8 cellular contexts compared by ENCODE assay signal in genomic region chr10:14554091-14554842, GRCh38.
DNase-seq lines count a peak whose midpoint lies in the region; ATAC-seq, FAIRE-seq and TF ChIP-seq lines count a peak whose summit lies in the region.

No MANE protein-coding gene starts in this region.

- H3K27ac Mint-ChIP-seq in activated CD8-positive, alpha-beta T cell treated with anti-CD3 and anti-CD28 coated beads, Interleukin-2, amount 10 ng/mL, durations not matched to agents 7 days and 5 days = peak overlapping the region; percentile 79

- H3K27ac ChIP-seq in C4-2B = peak overlapping the region; percentile 45
- H3K27ac ChIP-seq in HepG2 (ENCODE audit: extremely low read length, insufficient read depth, low read length) = no peak overlapping the region

- no peak overlapping the region for H3K9ac ChIP-seq in HepG2 (ENCODE audit: insufficient read depth, low read depth, low read length)

- TF ChIP-seq CTCF in C4-2B (conservative IDR thresholded peaks at IDR 0.05) (no peak), HepG2 (CRISPR knock-in tag; IDR thresholded peaks at IDR 0.05) (no peak)

- H3K4me3 ChIP-seq in HepG2 (replicated peaks in 1 of 3; ENCODE audit: insufficient read depth in 1 of 3, low read depth in 2 of 3, low read length in 3 of 3) = no peak overlapping the region

- CTCF ChIA-PET in activated CD8-positive, alpha-beta T cell treated with anti-CD3 and anti-CD28 coated beads, Interleukin-2, amount 10 ng/mL, durations not matched to agents 7 days and 5 days (lab: Charles Lee) = interaction anchor here (0.9 to 3.8 kb wide), 11 partner anchors 9 to 284 kb away, joined by 3 to 41 read pairs (median 4); partner anchors contain the start of genes CDNF, HSPA14 and MSANTD7
- CTCF ChIA-PET in HepG2 (lab: Yijun Ruan, JAX; ENCODE audit: low intra/inter-chr PET ratio, low total read pairs) = no interaction called here

- no peak overlapping the region for H2AFZ ChIP-seq in HepG2 (ENCODE audit: low read length)

- in situ Hi-C loops in HepG2 (cut with HindIII; ENCODE audit: extremely low pct_ligation_motif_present, low pct_unique_long_range_greater_than_20kb) = no loop called here

- TF ChIP-seq EP300 in HepG2 (IDR thresholded peaks at IDR 0.05; ENCODE audit: low read depth in 2 of 2, low read length in 2 of 2) = no peak
- TF ChIP-seq EP300 in HepG2 (CRISPR knock-in tag; IDR thresholded peaks at IDR 0.05; ENCODE audit: borderline replicate concordance) = no peak

- 82% methylated on average over 5 of the region's 5 CpGs for WGBS in HepG2 (ENCODE audit: low lambda C conversion rate)

- peaks cover 92% of the 10 kb centered on the region for H3K4me1 Mint-ChIP-seq in activated CD8-positive, alpha-beta T cell treated with anti-CD3 and anti-CD28 coated beads, Interleukin-2, amount 10 ng/mL, durations not matched to agents 7 days and 5 days (ENCODE audit: low read depth)

- DNase-seq in HuH-7 (ENCODE audit: low spot score) = peak; percentile 47
- no peak for DNase-seq in activated CD8-positive, alpha-beta T cell treated with anti-CD3 and anti-CD28 coated beads, Interleukin-2, amount 10 ng/mL, durations not matched to agents 7 days and 5 days
- DNase-seq in HepG2 (ENCODE audit: low spot score) = no peak
- no peak for DNase-seq in 8988T
- DNase-seq in SHP77 (lab: John Stamatoyannopoulos, UW) = no peak
- DNase-seq in AG08396 (ENCODE audit: low spot score) = no peak

- H3K4me2 ChIP-seq in HepG2 (ENCODE audit: low read depth, low read length) = no peak overlapping the region

- no peak for FAIRE-seq in HepG2 (lab: Jason Lieb, UNC)

- no peaks in the 10 kb centered on the region for H3K27me3 Mint-ChIP-seq in activated CD8-positive, alpha-beta T cell treated with anti-CD3 and anti-CD28 coated beads, Interleukin-2, amount 10 ng/mL, durations not matched to agents 7 days and 5 days (ENCODE audit: low read depth)

- intact Hi-C loops in HepG2 (cut with micrococcal nuclease; ENCODE audit: unreplicated experiment) = loop anchor here (5.0 kb wide), 1 partner anchor 53 kb away; no protein-coding TSS in a partner anchor

- peaks cover 88% of the 10 kb centered on the region for H3K4me1 ChIP-seq in HepG2 (ENCODE audit: insufficient read depth, low read length)

- no peak overlapping the region for H3K4me3 Mint-ChIP-seq in activated CD8-positive, alpha-beta T cell treated with anti-CD3 and anti-CD28 coated beads, Interleukin-2, amount 10 ng/mL, durations not matched to agents 7 days and 5 days

- H3K36me3 ChIP-seq in HepG2 (replicated peaks in 1 of 2; ENCODE audit: control insufficient read depth in 1 of 2, insufficient read depth in 2 of 2, low read length in 2 of 2) = no peaks in the 10 kb centered on the region; a peak in 1 of 5 replicates

- H3K36me3 Mint-ChIP-seq in activated CD8-positive, alpha-beta T cell treated with anti-CD3 and anti-CD28 coated beads, Interleukin-2, amount 10 ng/mL, durations not matched to agents 7 days and 5 days (ENCODE audit: low read depth) = peaks cover 73% of the 10 kb centered on the region

- H3K79me2 ChIP-seq in HepG2 (ENCODE audit: insufficient read depth, low read length) = peaks cover 41% of the 10 kb centered on the region

- H3K9me3 ChIP-seq in HepG2 (ENCODE audit: low read length) = no peaks in the 10 kb centered on the region

- ATAC-seq in activated CD8-positive, alpha-beta T cell treated with anti-CD3 and anti-CD28 coated beads, Interleukin-2, amount 10 ng/mL, durations not matched to agents 7 days and 5 days = peak; percentile 35
- ATAC-seq in HepG2 (no peak), HG03521 (IDR thresholded peaks at IDR 0.05; ENCODE audit: unreplicated experiment) (no peak)

- no TSS peak for BruUV-seq in HepG2 (replicated peaks; lab: Mats Ljungman, UMichigan)

- H4K20me1 ChIP-seq in HepG2 (ENCODE audit: insufficient read depth, low read length) = peaks cover 3% of the 10 kb centered on the region

- no peaks in the 10 kb centered on the region for H3K9me3 Mint-ChIP-seq in activated CD8-positive, alpha-beta T cell treated with anti-CD3 and anti-CD28 coated beads, Interleukin-2, amount 10 ng/mL, durations not matched to agents 7 days and 5 days (ENCODE audit: insufficient read depth)

- TF ChIP-seq POLR2A in HepG2 (IDR thresholded peaks at IDR 0.05; ENCODE audit: insufficient read depth in 1 of 2, low read depth in 2 of 2, low read length in 2 of 2) = no peak

- TF ChIP-seq RAD21 in HepG2 (CRISPR knock-in tag; IDR thresholded peaks at IDR 0.05) = no peak

- POLR2A ChIA-PET in activated CD8-positive, alpha-beta T cell treated with anti-CD3 and anti-CD28 coated beads, Interleukin-2, amount 10 ng/mL, durations not matched to agents 7 days and 5 days (lab: Charles Lee) = interaction anchor here (0.6 to 1.7 kb wide), 9 partner anchors 8 to 283 kb away, joined by 3 to 10 read pairs (median 3); partner anchors contain the start of genes CDNF, HSPA14 and MSANTD7
- POLR2A ChIA-PET in HepG2 (lab: Yijun Ruan, JAX) = interaction anchor here (1.6 kb wide), 1 partner anchor 24 kb away, joined by 5 read pairs; no protein-coding TSS in a partner anchor

- H3K27me3 ChIP-seq in HepG2 (ENCODE audit: control insufficient read depth in 1 of 2, insufficient read depth in 2 of 2, low read length in 2 of 2) = no peaks in the 10 kb centered on the region

TF ChIP-seq in HepG2, 621 proteins besides CTCF, POLR2A, EP300 and RAD21 (continues in another document):
- TF ChIP-seq SIX4 (CRISPR knock-in tag; IDR thresholded peaks at IDR 0.05) (peak; percentile 78), PATZ1 (CRISPR knock-in tag; IDR thresholded peaks at IDR 0.05) (no peak), HNF4A (CRISPR knock-in tag; IDR thresholded peaks at IDR 0.05) (no peak), ZNF281 (CRISPR knock-in tag; IDR thresholded peaks at IDR 0.05; ENCODE audit: borderline replicate concordance) (peak; percentile 73; the same call in 1 of the 2 replicates), ZNF644 (CRISPR knock-in tag; IDR thresholded peaks at IDR 0.05; ENCODE audit: low read depth) (0 out of 2 replicates have a peak, but pooled peaks have one; percentile 31), NR0B2 (CRISPR knock-in tag; IDR thresholded peaks at IDR 0.05) (no peak), ZNF121 (CRISPR knock-in tag; IDR thresholded peaks at IDR 0.05) (peak; percentile 56)
